Comparison of ENCODE assay signal across 8 cellular contexts in the genomic region with DNA sequence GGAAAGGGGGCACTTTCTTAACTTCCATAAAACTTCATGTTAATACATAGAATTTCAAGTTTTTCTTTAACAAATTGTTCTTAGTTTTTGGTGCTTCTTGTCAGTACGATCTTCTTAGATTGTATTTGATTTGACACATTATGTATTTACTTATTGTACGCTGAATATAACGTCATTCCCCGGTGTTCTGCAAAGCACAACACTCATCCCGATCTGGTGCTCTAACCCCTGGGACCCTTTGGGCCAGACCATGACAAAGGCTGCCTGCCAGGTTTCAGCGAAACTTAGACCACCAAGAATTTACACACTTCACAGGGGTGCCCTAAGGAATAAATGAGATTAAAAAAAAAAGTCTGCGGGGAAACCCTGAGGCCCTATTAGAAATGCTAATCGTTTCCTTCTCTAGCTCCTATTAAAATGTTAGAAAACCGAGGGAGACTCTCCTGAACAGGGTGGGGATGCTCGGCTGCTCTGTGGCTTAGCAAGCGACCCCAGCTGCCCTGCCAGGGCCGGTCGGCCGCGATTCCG. TPM values are rescaled to one million over a fixed set of nuclear protein-coding genes. Genes with fewer than 3 reads are reported as not detected.
A peak's percentile ranks its signal among the peaks of the same experiment; 100 is the strongest.
DNase-seq lines count a peak whose midpoint lies in the region; ATAC-seq, FAIRE-seq and TF ChIP-seq lines count a peak whose summit lies in the region.

No MANE protein-coding gene starts in this region.

- H4K20me1 ChIP-seq in fibroblast of lung (ENCODE audit: control insufficient read depth, extremely low read depth, insufficient read depth, low read length) = no peaks in the 10 kb centered on the region

- peak overlapping the region; percentile 77 for H3K9ac ChIP-seq in fibroblast of lung (ENCODE audit: insufficient read depth, low read length)

- peaks cover 30% of the 10 kb centered on the region for H3K79me2 ChIP-seq in fibroblast of lung (ENCODE audit: control insufficient read depth, insufficient read depth, low read length)

- H3K27ac ChIP-seq in SJCRH30 (peak overlapping the region; percentile 98), fibroblast of lung (ENCODE audit: insufficient read depth, low read length) (peak overlapping the region; percentile 62)

- H3K4me3 ChIP-seq in SJCRH30 (peak overlapping the region; percentile 95), fibroblast of lung (replicated peaks in 1 of 4; ENCODE audit: control extremely low read depth in 1 of 4, insufficient read depth in 1 of 4, low read depth in 3 of 4, low read length in 4 of 4) (peak overlapping the region; percentile 50 to 91 (median 64)), retinal pigment epithelial cell (ENCODE audit: low read length) (peak overlapping the region; percentile 59)

- ATAC-seq in HG02852 (IDR thresholded peaks at IDR 0.05; ENCODE audit: unreplicated experiment) = no peak

- peak overlapping the region; percentile 58 for H2AFZ ChIP-seq in fibroblast of lung (ENCODE audit: low read length)

- H3K36me3 ChIP-seq in SJCRH30 (no peaks in the 10 kb centered on the region), fibroblast of lung (ENCODE audit: control insufficient read depth, insufficient read depth, low read length) (no peaks in the 10 kb centered on the region)

- peak; percentile 33 for FAIRE-seq in GM19239 (lab: Jason Lieb, UNC)

- peak overlapping the region; percentile 86 for H3K4me2 ChIP-seq in fibroblast of lung (ENCODE audit: extremely low read depth, insufficient read depth, low read length)

- TF ChIP-seq CTCF in fibroblast of lung (conservative IDR thresholded peaks at IDR 0.05 in 1 of 2, IDR thresholded peaks at IDR 0.05 in 1 of 2; ENCODE audit: low read depth in 1 of 2, low read length in 2 of 2) (no peak), retinal pigment epithelial cell (conservative IDR thresholded peaks at IDR 0.05; ENCODE audit: low read depth, low read length) (no peak)

- H3K27me3 ChIP-seq in SJCRH30 = no peaks in the 10 kb centered on the region
- no peaks in the 10 kb centered on the region for H3K27me3 ChIP-seq in fibroblast of lung (ENCODE audit: control insufficient read depth, insufficient read depth, low read length)

- DNase-seq in GM19239 (ENCODE audit: insufficient read length, low spot score) = no peak
- DNase-seq in SJCRH30 = no peak
- DNase-seq in fibroblast of lung (ENCODE audit: low read depth in 2 of 2) = peak in 1 of 2 donors; percentile 21
- DNase-seq in retinal pigment epithelial cell (ENCODE audit: low read depth) = no peak
- DNase-seq in NCI-H446 treated with DMSO at 0.1 percent for 48 hours (lab: John Stamatoyannopoulos, UW) = no peak
- DNase-seq in RPMI8226 = no peak
- no peak for DNase-seq in NCI-H526 (lab: John Stamatoyannopoulos, UW)

- H3K4me1 ChIP-seq in SJCRH30 (peaks cover 33% of the 10 kb centered on the region), fibroblast of lung (ENCODE audit: control insufficient read depth, extremely low read depth, insufficient read depth, low read length) (peaks cover 2% of the 10 kb centered on the region)

- H3K9me3 ChIP-seq in SJCRH30 (replicated peaks) = no peaks in the 10 kb centered on the region
- no peaks in the 10 kb centered on the region for H3K9me3 ChIP-seq in fibroblast of lung (ENCODE audit: control insufficient read depth, insufficient read depth, low read depth, low read length)

RNA-seq across cellular contexts. Expression of a gene that starts 0.9 kb away (rescaled TPM):
- 40.7 and 45.7 TPM in 2 replicates for total RNA-seq in SJCRH30 (2014; rRNA removed; shearing (Covaris generic))
- total RNA-seq in fibroblast of lung = 12.3 and 16.7 TPM in 2 replicates
- 62.0 and 73.7 TPM in 2 replicates for polyA plus RNA-seq in fibroblast of lung
- 175 and 211 TPM in 2 replicates for polyA plus RNA-seq in fibroblast of lung (2012)
- polyA minus RNA-seq in fibroblast of lung (ENCODE audit: low replicate concordance) = 9.3 and 9.9 TPM in 2 replicates

RNA-seq across cellular contexts. Expression of a gene that starts 44.3 kb away (rescaled TPM):
- total RNA-seq in SJCRH30 (2014; rRNA removed; shearing (Covaris generic)) = not detected in 2 replicates
- not detected in 2 replicates for total RNA-seq in fibroblast of lung
- polyA plus RNA-seq in fibroblast of lung = not detected in 2 replicates
- polyA plus RNA-seq in fibroblast of lung (2012) = not detected in 2 replicates
- not detected in 2 replicates for polyA minus RNA-seq in fibroblast of lung (ENCODE audit: low replicate concordance)

RNA-seq across cellular contexts. Expression of a gene that starts 60.0 kb away (rescaled TPM):
- 15.8 and 17.1 TPM in 2 replicates for total RNA-seq in SJCRH30 (2014; rRNA removed; shearing (Covaris generic))
- 12.9 and 16.4 TPM in 2 replicates for total RNA-seq in fibroblast of lung
- 13.8 and 15.8 TPM in 2 replicates for polyA plus RNA-seq in fibroblast of lung
- polyA plus RNA-seq in fibroblast of lung (2012) = 8.1 and 8.5 TPM in 2 replicates
- 1.2 and 1.5 TPM in 2 replicates for polyA minus RNA-seq in fibroblast of lung (ENCODE audit: low replicate concordance)
